Comparison of ENCODE assay signal across 11 cellular contexts in the genomic region with DNA sequence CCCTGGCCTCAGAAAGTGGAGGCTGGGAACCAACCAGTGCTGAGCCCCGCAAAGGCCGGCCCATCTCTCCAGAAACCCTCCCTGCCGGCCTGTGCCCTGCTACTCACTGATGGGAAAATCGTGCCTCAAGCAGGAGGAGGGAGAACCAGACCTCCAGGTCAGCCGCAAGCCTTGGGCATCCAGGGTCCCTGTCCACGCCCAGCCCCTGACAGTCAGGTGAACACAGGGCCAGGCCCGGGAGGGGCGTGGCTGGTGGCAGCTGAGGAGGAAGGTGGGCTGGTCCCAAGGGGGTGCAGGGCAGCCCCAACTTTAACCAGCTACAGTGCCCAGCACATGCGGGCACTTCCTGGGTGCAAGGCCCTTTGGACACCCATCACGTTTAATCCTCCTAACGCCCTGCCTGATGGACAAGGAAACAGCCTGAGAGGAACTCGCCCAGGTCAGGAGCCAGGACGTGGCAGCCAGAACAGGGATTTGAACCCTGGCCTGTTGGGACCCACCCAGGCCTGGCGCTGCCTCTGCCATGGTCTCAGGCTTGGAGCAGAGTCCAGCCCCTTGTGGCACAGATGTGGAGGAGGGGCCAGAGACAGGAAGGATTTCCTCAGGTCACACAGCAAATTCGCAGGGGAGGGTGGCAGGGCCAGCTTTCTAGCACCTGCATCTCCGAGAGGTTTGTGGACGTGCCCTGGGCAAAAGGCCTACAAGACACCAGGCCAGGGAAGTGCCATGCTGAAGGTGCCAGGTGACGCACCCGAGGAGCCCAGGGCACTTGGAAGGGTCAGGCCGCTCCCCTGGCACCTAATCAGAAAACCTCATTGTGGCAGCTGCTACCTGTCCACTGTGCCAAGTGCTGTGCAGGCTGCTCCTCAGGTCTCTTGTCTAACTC. TPM values are rescaled to one million over a fixed set of nuclear protein-coding genes. Genes with fewer than 3 reads are reported as not detected.
DNase-seq lines count a peak whose midpoint lies in the region; ATAC-seq and TF ChIP-seq lines count a peak whose summit lies in the region.
"Had no signal": no experiment of that assay in that cellular context is flagged by ENCODE, and none has a peak within 500 bp of the region (broad histone marks: within the 10 kb centered on the region; RNA-seq: fewer than 3 reads in every experiment).

No MANE protein-coding gene starts in this region.

- H3K18ac ChIP-seq in neuronal stem cell (ENCODE audit: low read length): peak overlapping the region; percentile 23

- H3K4me3 ChIP-seq in BLaER1: no peak overlapping the region
- H3K4me3 ChIP-seq in dorsolateral prefrontal cortex: peak overlapping the region in 51 of 59 donors; percentile 0 to 98 (median 85)
- H3K4me3 ChIP-seq in neuronal stem cell (ENCODE audit: low read length in 2 of 2): no peak overlapping the region
- H3K4me3 ChIP-seq: esophagus muscularis mucosa had no signal

- H3K79me1 ChIP-seq in neuronal stem cell (ENCODE audit: low read depth, low read length): peaks cover 39% of the 10 kb centered on the region

- no peak overlapping the region for H4K91ac ChIP-seq in neuronal stem cell (ENCODE audit: low read depth, low read length, poor library complexity)

- H2BK120ac ChIP-seq in neuronal stem cell (ENCODE audit: low read depth, low read length): no peak overlapping the region

- H2AFZ ChIP-seq in neuronal stem cell (ENCODE audit: low read length): no peak overlapping the region

- H3K27ac Mint-ChIP-seq in IgD-negative memory B cell: peak overlapping the region in 2 of 3 donors; percentile 47 to 97

- DNase-seq in dorsolateral prefrontal cortex: peak in 4 of 10 donors; percentile 3 to 72 (median 24)
- DNase-seq in neuronal stem cell (ENCODE audit: low spot score): no peak
- DNase-seq in GM19240 (ENCODE audit: insufficient read length, low spot score): no peak
- DNase-seq in central memory CD4-positive, alpha-beta T cell: no peak
- DNase-seq in DMS79 treated with DMSO at 0.1 percent for 48 hours (lab: John Stamatoyannopoulos, UW): no peak
- DNase-seq: NCI-H1105 treated with DMSO at 0.1 percent for 48 hours, NCI-H82 had no signal

- no peak for ATAC-seq in HG03280 (IDR thresholded peaks at IDR 0.05; ENCODE audit: unreplicated experiment)

- H3K4me2 ChIP-seq in BLaER1 (peak overlapping the region; percentile 100), neuronal stem cell (ENCODE audit: insufficient read depth, low read length, poor library complexity, severe bottlenecking) (no peak overlapping the region)

- H3K27ac ChIP-seq in BLaER1 (peak overlapping the region; percentile 83), dorsolateral prefrontal cortex (peak overlapping the region; percentile 52 to 100 (median 98)), neuronal stem cell (replicated peaks; ENCODE audit: low read length) (no peak overlapping the region)

- peak overlapping the region; percentile 19 for H3K4ac ChIP-seq in neuronal stem cell (ENCODE audit: low read length)

- H3K4me1 ChIP-seq in BLaER1: peaks cover 97% of the 10 kb centered on the region
- peaks cover 48 to 54% of the 10 kb centered on the region in 2 donors for H3K4me1 ChIP-seq in neuronal stem cell (ENCODE audit: control insufficient read depth in 2 of 2, insufficient read depth in 1 of 2, low read depth in 1 of 2, low read length in 2 of 2)

- H2BK12ac ChIP-seq in neuronal stem cell (ENCODE audit: low read length): no peak overlapping the region

- peaks cover 23% of the 10 kb centered on the region for H3K36me3 ChIP-seq in BLaER1
- peaks cover 6 to 9% of the 10 kb centered on the region in 2 donors for H3K36me3 ChIP-seq in neuronal stem cell (replicated peaks in 1 of 2; ENCODE audit: control insufficient read depth in 2 of 2, insufficient read depth in 2 of 2, low read length in 2 of 2)

- H3K9me3 Mint-ChIP-seq in IgD-negative memory B cell: no peaks in the 10 kb centered on the region

- H3K4me3 Mint-ChIP-seq in IgD-negative memory B cell: peak overlapping the region in 1 of 4 donors; percentile 74

- no peaks in the 10 kb centered on the region for H3K36me3 Mint-ChIP-seq in IgD-negative memory B cell

- peak overlapping the region; percentile 69 for H3K9ac ChIP-seq in BLaER1
- peak overlapping the region; percentile 3 for H3K9ac ChIP-seq in neuronal stem cell (ENCODE audit: low read depth, low read length, poor library complexity)

- H3K27me3 ChIP-seq in BLaER1 (no peaks in the 10 kb centered on the region), dorsolateral prefrontal cortex (no peaks in the 10 kb centered on the region), neuronal stem cell (ENCODE audit: control insufficient read depth in 3 of 3, insufficient read depth in 3 of 3, low read depth in 1 of 3, low read length in 3 of 3) (peaks cover 0 to 2% (median 0%) of the 10 kb centered on the region in 3 experiments)
- H3K27me3 ChIP-seq: esophagus muscularis mucosa had no signal

- H4K8ac ChIP-seq in neuronal stem cell (ENCODE audit: low read depth, low read length): peak overlapping the region; percentile 75

- no peak overlapping the region for H3K14ac ChIP-seq in neuronal stem cell (ENCODE audit: low read length)

- peak overlapping the region; percentile 52 for H3K23ac ChIP-seq in neuronal stem cell (ENCODE audit: low read depth, low read length, poor library complexity)

- peaks cover 27 to 40% (median 39%) of the 10 kb centered on the region in 3 donors for H3K4me1 Mint-ChIP-seq in IgD-negative memory B cell

- peak overlapping the region; percentile 42 for H2BK5ac ChIP-seq in neuronal stem cell (ENCODE audit: low read length)

- intact Hi-C loops in dorsolateral prefrontal cortex (cut with DNase I): loop anchor here (1.0 to 10.0 kb wide), 3 partner anchors 28 to 368 kb away; no protein-coding TSS in a partner anchor

- TF ChIP-seq CTCF in dorsolateral prefrontal cortex (IDR thresholded peaks at IDR 0.05 in 54 of 56, conservative IDR thresholded peaks at IDR 0.05 in 2 of 56; ENCODE audit: low read depth in 1 of 56, partially characterized antibody in 56 of 56): no peak

- H3K9me3 ChIP-seq in BLaER1 (no peaks in the 10 kb centered on the region), neuronal stem cell (replicated peaks in 1 of 2; ENCODE audit: control insufficient read depth in 2 of 2, insufficient read depth in 1 of 2, low read depth in 1 of 2, low read length in 2 of 2) (no peaks in the 10 kb centered on the region)
- H3K9me3 ChIP-seq: esophagus muscularis mucosa had no signal

- no CpG with 5 or more reads among the region's 20 CpGs for WGBS in neuronal stem cell (ENCODE audit: extremely low coverage in 2 of 2, insufficient read length in 2 of 2, insufficient replicate concordance in 1 of 2), 2 donors

- H4K20me1 ChIP-seq in BLaER1: peaks cover 98% of the 10 kb centered on the region

- peak overlapping the region; percentile 26 for H2AK5ac ChIP-seq in neuronal stem cell (ENCODE audit: low read depth, low read length)

- H2BK15ac ChIP-seq in neuronal stem cell (ENCODE audit: low read length): no peak overlapping the region

- H3K27me3 Mint-ChIP-seq in IgD-negative memory B cell: no peaks in the 10 kb centered on the region

RNA-seq across cellular contexts. Expression of a gene that starts 4.5 kb away (rescaled TPM):
- 16.9 TPM for polyA plus RNA-seq in IgD-negative memory B cell
- 100 to 1,000 TPM in 109 of 120 experiments, 10 to 100 TPM in 11; 72.2 to 415 (median 142) TPM for total RNA-seq in dorsolateral prefrontal cortex
- 48.3 TPM for polyA plus RNA-seq in neuronal stem cell (2013, experiment 1 of 2)
- polyA plus RNA-seq in neuronal stem cell (2013, experiment 2 of 2): 47.0 TPM

RNA-seq across cellular contexts. Expression of a gene that starts 47.1 kb away (rescaled TPM):
- 1.7 TPM for polyA plus RNA-seq in IgD-negative memory B cell
- total RNA-seq in dorsolateral prefrontal cortex: 10 to 100 TPM in 109 of 120 experiments, 1 to 10 TPM in 11; 5.8 to 27.4 (median 13.8) TPM
- 2.2 TPM for polyA plus RNA-seq in neuronal stem cell (2013, experiment 1 of 2)
- 1.8 TPM for polyA plus RNA-seq in neuronal stem cell (2013, experiment 2 of 2)

RNA-seq across cellular contexts. Expression of a gene that starts 54.8 kb away (rescaled TPM):
- not detected for polyA plus RNA-seq in IgD-negative memory B cell
- total RNA-seq in dorsolateral prefrontal cortex: 1 to 10 TPM in 107 of 120 experiments, under 1 TPM in 13; 0.64 to 7.6 (median 2.1) TPM
- polyA plus RNA-seq in neuronal stem cell (2013, experiment 1 of 2): 3.7 TPM
- 4.0 TPM for polyA plus RNA-seq in neuronal stem cell (2013, experiment 2 of 2)

Comparison
In these comparisons a context has a peak if more than half of its experiments do, and no peak if none do; other contexts are left out.
1. H3K4me3 ChIP-seq: peak in dorsolateral prefrontal cortex (51 of 59); none in BLaER1 (single experiment) and neuronal stem cell (0 of 2).